Comparison of ENCODE assay signal across 8 cellular contexts in the genomic region with DNA sequence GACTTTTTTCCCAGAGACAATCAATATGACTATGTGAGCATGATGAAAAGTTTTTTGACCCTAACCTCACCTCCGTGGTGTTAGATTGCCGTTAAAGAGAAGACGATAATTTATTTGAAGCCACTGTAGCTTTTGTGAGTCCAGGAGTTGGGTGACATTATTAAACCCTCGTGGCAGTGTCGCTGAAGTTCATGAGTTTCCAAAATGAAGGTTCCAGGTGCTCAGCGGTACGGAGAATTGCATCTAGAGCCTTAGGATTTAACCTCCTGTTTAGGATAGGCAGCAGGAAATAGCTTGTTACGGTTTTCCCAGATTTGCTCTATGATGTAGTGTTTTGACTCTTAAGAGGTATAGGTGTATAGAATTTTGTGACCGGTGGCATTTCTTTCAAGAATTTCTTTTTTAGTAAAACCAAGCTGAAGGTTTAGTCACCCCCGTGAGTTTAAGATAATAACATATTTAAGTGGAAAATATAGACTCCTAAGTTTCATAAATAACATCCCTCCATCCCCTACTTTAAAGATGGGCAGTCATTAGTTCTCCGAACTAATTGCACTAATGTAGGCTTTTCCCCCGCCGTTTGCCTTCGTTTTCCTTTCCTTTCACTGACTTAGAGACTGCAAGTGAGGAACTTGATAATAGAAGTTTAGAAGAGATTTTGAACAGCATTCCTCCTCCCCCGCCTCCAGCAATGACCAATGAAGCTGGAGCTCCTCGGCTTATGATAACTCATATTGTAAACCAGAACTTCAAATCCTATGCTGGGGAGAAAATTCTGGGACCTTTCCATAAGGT. TPM values are rescaled to one million over a fixed set of nuclear protein-coding genes. Genes with fewer than 3 reads are reported as not detected.
DNase-seq lines count a peak whose midpoint lies in the region; ATAC-seq and TF ChIP-seq lines count a peak whose summit lies in the region.

No MANE protein-coding gene starts in this region.

- H3K9me3 ChIP-seq in left ventricle myocardium inferior (replicated peaks) (no peaks in the 10 kb centered on the region), body of pancreas (no peaks in the 10 kb centered on the region)

- TF ChIP-seq CTCF in left ventricle myocardium inferior (IDR thresholded peaks at IDR 0.05; ENCODE audit: borderline replicate concordance) (no peak), body of pancreas (IDR thresholded peaks at IDR 0.05) (no peak), lower leg skin (IDR thresholded peaks at IDR 0.05) (no peak)

- H3K4me3 ChIP-seq in left ventricle myocardium inferior (peak overlapping the region; percentile 81), body of pancreas (peak overlapping the region; percentile 53 to 83), lower leg skin (ENCODE audit: low read depth, poor library complexity, severe bottlenecking) (peak overlapping the region; percentile 72), urinary bladder (ENCODE audit: low read depth, low read length) (peak overlapping the region; percentile 65)

- intact Hi-C loops in left ventricle myocardium inferior (cut with micrococcal nuclease) (no loop called here), left ventricle myocardium superior (cut with micrococcal nuclease) (no loop called here), body of pancreas (cut with DNase I) (no loop called here), lower leg skin (cut with DNase I; ENCODE audit: low total_unique reads) (no loop called here)

- WGBS in body of pancreas, 2 donors, result 15% methylated on average over 16 of the region's 16 CpGs
- WGBS in lower leg skin, 2 donors, result 11 to 14% methylated on average over 16 of the region's 16 CpGs
- 5% methylated on average over 16 of the region's 16 CpGs for WGBS in urinary bladder

- H3K4me1 ChIP-seq in left ventricle myocardium inferior (peaks cover 63% of the 10 kb centered on the region), body of pancreas (peaks cover 14% of the 10 kb centered on the region), urinary bladder (ENCODE audit: insufficient read depth) (no peaks in the 10 kb centered on the region)

- no peaks in the 10 kb centered on the region for H3K36me3 ChIP-seq in left ventricle myocardium inferior
- H3K36me3 ChIP-seq in body of pancreas (replicated peaks in 1 of 2; ENCODE audit: insufficient read depth in 1 of 2, low read depth in 2 of 2), result no peaks in the 10 kb centered on the region
- no peaks in the 10 kb centered on the region for H3K36me3 ChIP-seq in urinary bladder (ENCODE audit: insufficient read depth)

- TF ChIP-seq POLR2A in body of pancreas (IDR thresholded peaks at IDR 0.05), result no peak
- no peak for TF ChIP-seq POLR2A in lower leg skin (IDR thresholded peaks at IDR 0.05)

- H3K27ac ChIP-seq in left ventricle myocardium inferior (replicated peaks) (peak overlapping the region; percentile 88), body of pancreas (peak overlapping the region in 2 of 4 donors; percentile 85 to 93), urinary bladder (ENCODE audit: low read depth) (no peak overlapping the region)

- H3K27me3 ChIP-seq in left ventricle myocardium inferior (ENCODE audit: low read depth) (no peaks in the 10 kb centered on the region), body of pancreas (no peaks in the 10 kb centered on the region)

- DNase-seq in left ventricle myocardium inferior, result no peak
- no peak for DNase-seq in left ventricle myocardium superior
- DNase-seq in NCI-H526 treated with DMSO at 0.1 percent for 48 hours (lab: John Stamatoyannopoulos, UW), result peak; percentile 30
- DNase-seq in body of pancreas, result peak in 1 of 4 donors; percentile 10
- DNase-seq in lower leg skin (ENCODE audit: low spot score in 2 of 2), result no peak
- DNase-seq in activated CD4-positive, CD25-positive, alpha-beta regulatory T cell (lab: John Stamatoyannopoulos, UW), result no peak

- no peak for ATAC-seq in left ventricle myocardium superior
- no peak for ATAC-seq in body of pancreas
- ATAC-seq in GM18511 (IDR thresholded peaks at IDR 0.05; ENCODE audit: unreplicated experiment), result no peak

RNA-seq across cellular contexts. Expression of a gene that starts 2.0 kb away (rescaled TPM):
- total RNA-seq in left ventricle myocardium inferior (18.4 TPM), left ventricle myocardium superior (19.4 TPM), body of pancreas (10 to 100 TPM; 12.5 to 35.6 TPM), lower leg skin (10 to 100 TPM; 18.5 to 33.7 (median 28.6) TPM), urinary bladder (205 TPM)
- polyA plus RNA-seq in urinary bladder, result 14.5 TPM

RNA-seq across cellular contexts. Expression of a gene that starts 2.5 kb away (rescaled TPM):
- total RNA-seq in left ventricle myocardium inferior (10.9 TPM), left ventricle myocardium superior (9.8 TPM), body of pancreas (10 to 100 TPM; 15.5 to 31.6 TPM), lower leg skin (10 to 100 TPM in 3 of 4 donors, 1 to 10 TPM in 1; 9.7 to 15.7 (median 15.3) TPM), urinary bladder (83.6 TPM)
- 13.1 TPM for polyA plus RNA-seq in urinary bladder

RNA-seq across cellular contexts. Expression of a gene that starts 48.1 kb away (rescaled TPM):
- 0.77 TPM for total RNA-seq in left ventricle myocardium inferior
- total RNA-seq in left ventricle myocardium superior, result 0.40 TPM
- total RNA-seq in body of pancreas, result 1 to 10 TPM in 1 of 2 donors, under 1 TPM in 1; 0.99 to 2.1 TPM
- 1 to 10 TPM; 2.7 to 7.0 (median 3.3) TPM for total RNA-seq in lower leg skin
- total RNA-seq in urinary bladder, result 40.2 TPM
- polyA plus RNA-seq in urinary bladder, result 2.4 TPM
